Comparison of ENCODE assay signal across 8 cellular contexts in genomic region chr5:129664336-129664937, GRCh38.
A peak's percentile ranks its signal among the peaks of the same experiment; 100 is the strongest.
DNase-seq lines count a peak whose midpoint lies in the region; ATAC-seq and TF ChIP-seq lines count a peak whose summit lies in the region.

No MANE protein-coding gene starts in this region.

- H3K9me3 Mint-ChIP-seq in WTC11 = peaks cover 19% of the 10 kb centered on the region

- DNase-seq in Daoy (ENCODE audit: low read depth) (peak; percentile 9), WTC11 (ENCODE audit: low spot score) (peak; percentile 51), fibroblast of pulmonary artery (ENCODE audit: low read depth) (peak; percentile 69), renal cortical epithelial cell (ENCODE audit: low read depth) (peak; percentile 59), GM19240 (ENCODE audit: insufficient read length, low spot score) (no peak), cortex of kidney (lab: John Stamatoyannopoulos, UW) (no peak)

- POLR2A ChIA-PET in WTC11 (lab: Charles Lee) = no interaction called here

- H3K4me1 Mint-ChIP-seq in WTC11 = peaks cover 5% of the 10 kb centered on the region

- no peak overlapping the region for H3K4me3 ChIP-seq in fibroblast of pulmonary artery (replicated peaks; ENCODE audit: low read depth, low read length)

- no peak overlapping the region for H3K4me3 Mint-ChIP-seq in WTC11

- peaks cover 30% of the 10 kb centered on the region for H3K36me3 Mint-ChIP-seq in WTC11

- CTCF ChIA-PET in WTC11 (lab: Charles Lee) = interaction anchor here (0.8 to 1.2 kb wide), 3 partner anchors 11 to 89 kb away, joined by 3 to 5 read pairs (median 4); no protein-coding TSS in a partner anchor

- ATAC-seq in GM19351 (IDR thresholded peaks at IDR 0.05; ENCODE audit: unreplicated experiment) (peak; percentile 76), HG03520 (IDR thresholded peaks at IDR 0.05; ENCODE audit: unreplicated experiment) (peak; percentile 77), WTC11 (no peak)

- no peak overlapping the region for H3K27ac Mint-ChIP-seq in WTC11

- H3K27me3 Mint-ChIP-seq in WTC11 (ENCODE audit: low read depth) = no peaks in the 10 kb centered on the region

- peak; percentile 77 for TF ChIP-seq CTCF in WTC11 (IDR thresholded peaks at IDR 0.05)
- TF ChIP-seq CTCF in fibroblast of pulmonary artery (IDR thresholded peaks at IDR 0.05; ENCODE audit: low read length, missing control alignments) = peak; percentile 91

TF ChIP-seq in WTC11, 78 proteins besides CTCF, POLR2A, EP300 and RAD21:
- no peak for TF ChIP-seq SMAD3 (CRISPR knock-in tag; IDR thresholded peaks at IDR 0.05; ENCODE audit: borderline replicate concordance)
- no peak for TF ChIP-seq AR (CRISPR knock-in tag; IDR thresholded peaks at IDR 0.05)
- TF ChIP-seq CBFB (CRISPR knock-in tag; IDR thresholded peaks at IDR 0.05; ENCODE audit: low read depth) = no peak
- no peak for TF ChIP-seq FOXP1 (CRISPR knock-in tag; IDR thresholded peaks at IDR 0.05; ENCODE audit: borderline replicate concordance)
- no peak for TF ChIP-seq E2F1 (CRISPR knock-in tag; IDR thresholded peaks at IDR 0.05)
- no peak for TF ChIP-seq SP1 (CRISPR knock-in tag; conservative IDR thresholded peaks at IDR 0.05)
- TF ChIP-seq E2F5 (CRISPR knock-in tag; IDR thresholded peaks at IDR 0.05) = no peak
- TF ChIP-seq NFYB (CRISPR knock-in tag; conservative IDR thresholded peaks at IDR 0.05; ENCODE audit: low read depth) = no peak
- TF ChIP-seq PRDM15 (CRISPR knock-in tag; IDR thresholded peaks at IDR 0.05) = no peak
- no peak for TF ChIP-seq ETV6 (CRISPR knock-in tag; IDR thresholded peaks at IDR 0.05)
- TF ChIP-seq TP53 (CRISPR knock-in tag; IDR thresholded peaks at IDR 0.05) = no peak
- no peak for TF ChIP-seq KAT7 (CRISPR knock-in tag; IDR thresholded peaks at IDR 0.05; ENCODE audit: borderline replicate concordance)
- TF ChIP-seq NR1H2 (CRISPR knock-in tag; IDR thresholded peaks at IDR 0.05) = no peak
- TF ChIP-seq CREB1 (CRISPR knock-in tag; IDR thresholded peaks at IDR 0.05) = no peak
TF ChIP-seq in WTC11: peak in this region for 0.

Comparison
In these comparisons a context has a peak if more than half of its experiments do, and no peak if none do; other contexts are left out.
1. DNase-seq: peak in Daoy (single experiment), WTC11 (single experiment), fibroblast of pulmonary artery (single experiment) and renal cortical epithelial cell (single experiment); none in GM19240 (single experiment) and cortex of kidney (single experiment).